21 cellular contexts compared by ENCODE assay signal in genomic region chr13:78054152-78054551, GRCh38.
"Had no signal": no experiment of that assay in that cellular context is flagged by ENCODE, and none has a peak within 500 bp of the region (broad histone marks: within the 10 kb centered on the region; RNA-seq: fewer than 3 reads in every experiment).

No MANE protein-coding gene starts in this region.

- H3K27ac ChIP-seq: colonic mucosa, esophagus muscularis mucosa, hepatocyte, spleen had no signal

- H3K79me2 ChIP-seq: hepatocyte had no signal

- H2AFZ ChIP-seq: hepatocyte had no signal

- H3K4me2 ChIP-seq: hepatocyte had no signal

- H3K4me1 ChIP-seq: colonic mucosa, spleen had no signal

- ATAC-seq: activated naive CD4-positive, alpha-beta T cell treated with anti-CD3 and anti-CD28 coated beads, Interleukin-2, amount 50 U/mL, for 72 hours; activated T-helper 17 cell treated with anti-CD3 and anti-CD28 coated beads, Interleukin-2, amount 50 U/mL, for 72 hours; mucosa of descending colon had no signal

- DNase-seq: activated CD4-positive, alpha-beta T cell treated with anti-CD3 and anti-CD28 coated beads, Interleukin-2, amount 50 U/mL, for 4 hours; activated CD8-positive, alpha-beta memory T cell treated with anti-CD3 and anti-CD28 coated beads for 24 hours; activated CD8-positive, alpha-beta memory T cell treated with anti-CD3 and anti-CD28 coated beads, Interleukin-2, amount 50 U/mL, for 4 hours; activated T-cell treated with anti-CD3 and anti-CD28 coated beads, Interleukin-2, amount 50 U/mL, for 24 hours; aorta; colonic mucosa; dorsolateral prefrontal cortex; immature natural killer cell; kidney glomerular epithelial cell; mucosa of descending colon; naive B cell; posterior cingulate gyrus; spleen; stimulated activated CD4-positive, alpha-beta T cell treated with anti-CD3 and anti-CD28 coated beads, Interleukin-4, amount 100 ng/mL, for 1 hour; stimulated activated naive CD4-positive, alpha-beta T cell treated with Interleukin-2 at 50 U/mL for 16 hours; T-helper 1 cell; T-helper 9 cell had no signal

- H3K27me3 ChIP-seq: colonic mucosa, dorsolateral prefrontal cortex, esophagus muscularis mucosa, hepatocyte had no signal

- H3K36me3 ChIP-seq: colonic mucosa, esophagus muscularis mucosa, spleen had no signal

- H3K4me3 ChIP-seq: colonic mucosa, esophagus muscularis mucosa, hepatocyte, mucosa of descending colon, spleen had no signal

- H3K9me3 ChIP-seq: colonic mucosa had no signal
